ENCODE assay signal across 26 cellular contexts in the genomic region with DNA sequence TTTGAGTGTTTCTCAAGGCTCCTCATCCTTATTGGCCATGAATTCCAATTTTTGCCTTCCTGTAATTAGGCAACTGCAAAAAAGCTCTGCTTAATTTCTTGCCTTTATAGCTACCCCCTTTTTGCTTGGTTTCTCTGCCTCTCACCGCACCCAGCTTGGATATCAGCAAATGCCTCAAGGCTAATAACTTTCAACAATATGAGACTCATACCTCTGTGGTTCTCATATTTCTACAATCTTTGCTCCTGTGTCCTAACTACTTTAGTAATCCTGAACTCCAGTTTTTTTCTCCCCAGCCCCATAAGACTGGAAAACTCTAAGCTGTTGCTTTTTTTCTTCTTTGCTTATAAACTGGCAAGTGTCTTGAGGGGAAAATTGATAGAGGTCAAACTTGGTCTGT.
"Had no signal": no experiment of that assay in that cellular context is flagged by ENCODE, and none has a peak within 500 bp of the region (broad histone marks: within the 10 kb centered on the region; RNA-seq: fewer than 3 reads in every experiment).

No MANE protein-coding gene starts in this region.

- H2AFZ ChIP-seq: hepatocyte had no signal

- ATAC-seq: heart right ventricle; naive thymus-derived CD4-positive, alpha-beta T cell; natural killer cell treated with Interleukin-12 subunit alpha and Interleukin-12 subunit beta and Interleukin-15 and Interleukin-18, amount 100 ng/mL, for 72 hours; pancreas; right lobe of liver; stimulated activated memory B cell treated with anti-CD40 and anti-IgM and Interleukin-4, amounts not matched to agents 10 μg/mL and 1 μg/mL and 100 μg/mL, for 72 hours; stimulated activated naive CD8-positive, alpha-beta T cell treated with anti-CD3 and anti-CD28 coated beads, Interleukin-15, amount 100 ng/mL, for 72 hours; upper lobe of right lung had no signal

- H3K79me2 ChIP-seq: hepatocyte had no signal

- H3K36me3 ChIP-seq: heart right ventricle, left ventricle myocardium inferior, pancreas, right atrium auricular region, right lobe of liver, tibial artery, upper lobe of right lung had no signal

- DNase-seq: heart right ventricle; islet precursor cell; left ventricle myocardium inferior; mesendoderm; naive thymus-derived CD4-positive, alpha-beta T cell; nucleus accumbens; pancreas; right lobe of liver; stimulated activated CD4-positive, alpha-beta T cell treated with anti-CD3 and anti-CD28 coated beads, Interleukin-1b, Interleukin-23, amount 100 ng/mL, for 48 hours; stimulated activated CD4-positive, alpha-beta T cell treated with anti-CD3 and anti-CD28 coated beads, Interleukin-2, amount 100 ng/mL, for 48 hours; stimulated activated CD4-positive, alpha-beta T cell treated with anti-CD3 and anti-CD28 coated beads, Interleukin-4, amount 100 ng/mL, for 4 hours; stimulated activated CD8-positive, alpha-beta memory T cell treated with anti-CD3 and anti-CD28 coated beads, Interleukin-4, amount 100 ng/mL, for 48 hours; stimulated activated naive CD4-positive, alpha-beta T cell treated with Interleukin-2 at 50 U/mL for 16 hours; stimulated activated naive CD8-positive, alpha-beta T cell treated with anti-CD3 and anti-CD28 coated beads, Interleukin-15, amount 100 ng/mL, for 72 hours; testis; tibial artery; upper lobe of right lung had no signal

- H3K9me3 ChIP-seq: pancreas, right lobe of liver, testis had no signal

- H3K4me1 ChIP-seq: heart right ventricle, left ventricle myocardium inferior, pancreas, right atrium auricular region, right lobe of liver, upper lobe of right lung had no signal

- H3K4me3 Mint-ChIP-seq: mesothelial cell of epicardium; naive thymus-derived CD4-positive, alpha-beta T cell; natural killer cell treated with Interleukin-12 subunit alpha and Interleukin-12 subunit beta and Interleukin-15 and Interleukin-18, amount 100 ng/mL, for 72 hours; neural crest cell; stimulated activated memory B cell treated with anti-CD40 and anti-IgM and Interleukin-4, amounts not matched to agents 10 μg/mL and 1 μg/mL and 100 μg/mL, for 72 hours; stimulated activated naive CD8-positive, alpha-beta T cell treated with anti-CD3 and anti-CD28 coated beads, Interleukin-15, amount 100 ng/mL, for 72 hours had no signal

- H3K27me3 ChIP-seq: hepatocyte, pancreas, right atrium auricular region, right lobe of liver, testis had no signal

- H3K27ac Mint-ChIP-seq: mesothelial cell of epicardium; naive thymus-derived CD4-positive, alpha-beta T cell; natural killer cell treated with Interleukin-12 subunit alpha and Interleukin-12 subunit beta and Interleukin-15 and Interleukin-18, amount 100 ng/mL, for 72 hours; progenitor cell of endocrine pancreas; stimulated activated memory B cell treated with anti-CD40 and anti-IgM and Interleukin-4, amounts not matched to agents 10 μg/mL and 1 μg/mL and 100 μg/mL, for 72 hours; stimulated activated naive CD8-positive, alpha-beta T cell treated with anti-CD3 and anti-CD28 coated beads, Interleukin-15, amount 100 ng/mL, for 72 hours had no signal

- H3K4me3 ChIP-seq: heart right ventricle, hepatocyte, left ventricle myocardium inferior, lung, pancreas, right atrium auricular region, right lobe of liver, smooth muscle cell, testis, tibial artery, upper lobe of right lung had no signal

- H3K27ac ChIP-seq: heart right ventricle, hepatocyte, left ventricle myocardium inferior, pancreas, right atrium auricular region, right lobe of liver, testis, tibial artery, upper lobe of right lung had no signal

- H3K27me3 Mint-ChIP-seq: progenitor cell of endocrine pancreas had no signal

- H3K4me2 ChIP-seq: hepatocyte, smooth muscle cell had no signal
